ENCODE assay signal across 12 cellular contexts in genomic region chr12:78157199-78157598, GRCh38.
"Had no signal": no experiment of that assay in that cellular context is flagged by ENCODE, and none has a peak within 500 bp of the region (broad histone marks: within the 10 kb centered on the region; RNA-seq: fewer than 3 reads in every experiment).

No MANE protein-coding gene starts in this region.

- H3K9me3 Mint-ChIP-seq: activated CD4-positive, alpha-beta memory T cell treated with anti-CD3 and anti-CD28 coated beads for 36 hours had no signal

- DNase-seq: activated CD4-positive, alpha-beta memory T cell treated with anti-CD3 and anti-CD28 coated beads for 36 hours; activated gamma-delta T cell; activated naive CD8-positive, alpha-beta T cell treated with anti-CD3 and anti-CD28 coated beads for 36 hours; activated T-cell treated with anti-CD3 and anti-CD28 coated beads, Interleukin-2, amount 50 U/mL, for 4 hours; gastrocnemius medialis; heart right ventricle; posterior cingulate gyrus; SW 1271; thyroid gland had no signal

- H3K4me3 ChIP-seq: esophagus muscularis mucosa, gastrocnemius medialis, heart right ventricle, skin epidermis, thyroid gland had no signal

- H3K9me3 ChIP-seq: esophagus muscularis mucosa, gastrocnemius medialis, thyroid gland had no signal

- H3K36me3 Mint-ChIP-seq: activated CD4-positive, alpha-beta memory T cell treated with anti-CD3 and anti-CD28 coated beads for 36 hours; activated naive CD8-positive, alpha-beta T cell treated with anti-CD3 and anti-CD28 coated beads for 36 hours had no signal

- H3K27me3 Mint-ChIP-seq: activated CD4-positive, alpha-beta memory T cell treated with anti-CD3 and anti-CD28 coated beads for 36 hours; activated naive CD8-positive, alpha-beta T cell treated with anti-CD3 and anti-CD28 coated beads for 36 hours had no signal

- H3K27ac Mint-ChIP-seq: activated CD4-positive, alpha-beta memory T cell treated with anti-CD3 and anti-CD28 coated beads for 36 hours; activated naive CD8-positive, alpha-beta T cell treated with anti-CD3 and anti-CD28 coated beads for 36 hours; mesothelial cell of epicardium had no signal

- H3K4me3 Mint-ChIP-seq: activated CD4-positive, alpha-beta memory T cell treated with anti-CD3 and anti-CD28 coated beads for 36 hours; activated naive CD8-positive, alpha-beta T cell treated with anti-CD3 and anti-CD28 coated beads for 36 hours; activated T-cell treated with anti-CD3 and anti-CD28 coated beads, Interleukin-2, amount 50 U/mL, for 4 hours; mesothelial cell of epicardium had no signal

- H3K27me3 ChIP-seq: esophagus muscularis mucosa, gastrocnemius medialis, heart right ventricle, thyroid gland had no signal

- H3K36me3 ChIP-seq: esophagus muscularis mucosa, gastrocnemius medialis, thyroid gland had no signal

- H3K4me1 Mint-ChIP-seq: activated naive CD8-positive, alpha-beta T cell treated with anti-CD3 and anti-CD28 coated beads for 36 hours had no signal

- ATAC-seq: activated T-cell treated with anti-CD3 and anti-CD28 coated beads, Interleukin-2, amount 50 U/mL, for 4 hours; gastrocnemius medialis; heart right ventricle had no signal

- H3K27ac ChIP-seq: esophagus muscularis mucosa, gastrocnemius medialis, heart right ventricle, skin epidermis, thyroid gland had no signal

- H3K4me1 ChIP-seq: esophagus muscularis mucosa, gastrocnemius medialis, heart right ventricle, thyroid gland had no signal
